In the genomic region with DNA sequence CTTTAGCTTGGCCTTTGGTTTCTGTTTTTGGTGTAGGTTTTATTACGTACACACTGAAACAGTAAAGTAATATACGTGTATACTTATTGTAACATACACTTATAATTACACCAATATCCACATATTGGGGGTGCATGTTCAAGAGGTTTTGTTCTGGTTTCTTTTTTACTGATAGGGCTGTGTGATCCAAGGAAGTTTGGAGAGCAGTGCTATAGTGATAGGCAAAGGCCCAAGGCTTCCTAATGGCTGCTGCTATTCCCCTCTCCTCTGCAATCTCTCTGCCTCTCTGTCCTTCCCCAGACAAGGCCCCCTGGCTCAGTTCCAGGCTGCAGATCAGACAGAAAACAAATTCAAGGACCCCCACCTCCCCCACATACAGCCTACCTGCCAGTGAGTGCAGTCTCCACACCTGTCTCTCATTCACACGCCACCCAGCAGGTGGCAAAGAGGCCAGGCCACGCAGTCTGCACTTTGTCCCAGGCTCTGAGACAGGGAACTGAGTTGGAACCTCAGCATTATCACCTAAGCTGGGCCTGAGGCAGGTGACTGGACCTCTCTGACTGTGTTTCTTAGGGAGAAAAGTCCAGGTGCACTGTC, we compare ENCODE assay signal across 11 cellular contexts. TPM values are rescaled to one million over a fixed set of nuclear protein-coding genes. Genes with fewer than 3 reads are reported as not detected.
A peak's percentile ranks its signal among the peaks of the same experiment; 100 is the strongest.
DNase-seq lines count a peak whose midpoint lies in the region; ATAC-seq and TF ChIP-seq lines count a peak whose summit lies in the region.
"Had no signal": no experiment of that assay in that cellular context is flagged by ENCODE, and none has a peak within 500 bp of the region (broad histone marks: within the 10 kb centered on the region; RNA-seq: fewer than 3 reads in every experiment).

No MANE protein-coding gene starts in this region.

- H3K36me3 ChIP-seq in brain microvascular endothelial cell (replicated peaks) (no peaks in the 10 kb centered on the region), mucosa of descending colon (ENCODE audit: low read depth) (no peaks in the 10 kb centered on the region), uterus (no peaks in the 10 kb centered on the region)

- peaks cover 32% of the 10 kb centered on the region for H3K4me1 ChIP-seq in mucosa of descending colon (ENCODE audit: low read depth)
- peaks cover 5 to 21% of the 10 kb centered on the region in 2 donors for H3K4me1 ChIP-seq in uterus

- no peak for TF ChIP-seq CTCF in brain microvascular endothelial cell (IDR thresholded peaks at IDR 0.05; ENCODE audit: low read depth, low read length, missing control alignments)
- no peak for TF ChIP-seq CTCF in mucosa of descending colon (IDR thresholded peaks at IDR 0.05)
- TF ChIP-seq CTCF in uterus (IDR thresholded peaks at IDR 0.05) = no peak

- intact Hi-C loops in mucosa of descending colon (cut with DNase I, micrococcal nuclease) (no loop called here), uterus (cut with DNase I; ENCODE audit: low total_unique reads) (no loop called here)

- no peak for TF ChIP-seq POLR2A in uterus (IDR thresholded peaks at IDR 0.05)

- H3K27me3 ChIP-seq in brain microvascular endothelial cell (replicated peaks) (no peaks in the 10 kb centered on the region), uterus (no peaks in the 10 kb centered on the region)

- H3K9me3 ChIP-seq in mucosa of descending colon (no peaks in the 10 kb centered on the region), uterus (no peaks in the 10 kb centered on the region)
- H3K9me3 ChIP-seq: A549 had no signal

- H3K4me3 ChIP-seq in brain microvascular endothelial cell (ENCODE audit: low read depth, low read length) (no peak overlapping the region), mucosa of descending colon (no peak overlapping the region), uterus (peak overlapping the region in 1 of 2 donors; percentile 18)
- H3K4me3 ChIP-seq: A549 had no signal

- H3K27ac ChIP-seq in brain microvascular endothelial cell = peak overlapping the region; percentile 60
- H3K27ac ChIP-seq in uterus = peak overlapping the region; percentile 78 to 88
- H3K27ac ChIP-seq: A549 had no signal

- peak; percentile 91 for ATAC-seq in mucosa of descending colon
- no peak for ATAC-seq in GM21360 (IDR thresholded peaks at IDR 0.05; ENCODE audit: unreplicated experiment)
- ATAC-seq in HG03159 (IDR thresholded peaks at IDR 0.05; ENCODE audit: unreplicated experiment) = no peak
- ATAC-seq: A549 had no signal

- in situ Hi-C loops in brain microvascular endothelial cell (cut with HindIII; ENCODE audit: low pct_ligation_motif_present, low sequenced_read_pairs) = no loop called here

- DNase-seq in NCI-H2227 (lab: John Stamatoyannopoulos, UW; ENCODE audit: unreplicated experiment) (peak; percentile 10), NCI-H2227 treated with DMSO at 0.1 percent for 48 hours (lab: John Stamatoyannopoulos, UW) (no peak), brain microvascular endothelial cell (no peak), mucosa of descending colon (peak; percentile 66 to 76 (median 69)), uterus (peak in 1 of 2 donors; percentile 48)
- no peak for DNase-seq in activated CD4-positive, alpha-beta T cell treated with anti-CD3 and anti-CD28 coated beads, Interleukin-2, amount 50 U/mL, for 1 hour
- DNase-seq: cerebellar nuclear complex, NCI-H524 treated with DMSO at 0.1 percent for 48 hours had no signal

RNA-seq across cellular contexts. Expression of a gene that starts 15.1 kb away (rescaled TPM):
- total RNA-seq in mucosa of descending colon (10 to 100 TPM; 35.9 to 63.1 (median 38.2) TPM), uterus (10 to 100 TPM; 31.7 to 70.4 (median 50.7) TPM)

RNA-seq across cellular contexts. Expression of a gene that starts 56.0 kb away (rescaled TPM):
- 10 to 100 TPM; 16.7 to 26.5 (median 25.6) TPM for total RNA-seq in mucosa of descending colon
- 100 to 1,000 TPM in 1 of 4 donors, 10 to 100 TPM in 3; 10.1 to 180 (median 44.0) TPM for total RNA-seq in uterus

RNA-seq across cellular contexts. Expression of a gene that starts 59.5 kb away (rescaled TPM):
- total RNA-seq in mucosa of descending colon (100 to 1,000 TPM in 1 of 3 donors, 10 to 100 TPM in 2; 87.8 to 100 (median 89.8) TPM), uterus (100 to 1,000 TPM in 2 of 4 donors, 10 to 100 TPM in 2; 22.1 to 171 (median 100) TPM)

Comparison
In these comparisons a context has a peak if more than half of its experiments do, and no peak if none do; other contexts are left out.
1. DNase-seq: peak in NCI-H2227 (single experiment) and mucosa of descending colon (3 of 3); none in NCI-H2227 treated with DMSO at 0.1 percent for 48 hours (single experiment), brain microvascular endothelial cell (single experiment) and activated CD4-positive, alpha-beta T cell treated with anti-CD3 and anti-CD28 coated beads, Interleukin-2, amount 50 U/mL, for 1 hour (single experiment).